ENCODE assay signal across 8 cellular contexts in the genomic region with DNA sequence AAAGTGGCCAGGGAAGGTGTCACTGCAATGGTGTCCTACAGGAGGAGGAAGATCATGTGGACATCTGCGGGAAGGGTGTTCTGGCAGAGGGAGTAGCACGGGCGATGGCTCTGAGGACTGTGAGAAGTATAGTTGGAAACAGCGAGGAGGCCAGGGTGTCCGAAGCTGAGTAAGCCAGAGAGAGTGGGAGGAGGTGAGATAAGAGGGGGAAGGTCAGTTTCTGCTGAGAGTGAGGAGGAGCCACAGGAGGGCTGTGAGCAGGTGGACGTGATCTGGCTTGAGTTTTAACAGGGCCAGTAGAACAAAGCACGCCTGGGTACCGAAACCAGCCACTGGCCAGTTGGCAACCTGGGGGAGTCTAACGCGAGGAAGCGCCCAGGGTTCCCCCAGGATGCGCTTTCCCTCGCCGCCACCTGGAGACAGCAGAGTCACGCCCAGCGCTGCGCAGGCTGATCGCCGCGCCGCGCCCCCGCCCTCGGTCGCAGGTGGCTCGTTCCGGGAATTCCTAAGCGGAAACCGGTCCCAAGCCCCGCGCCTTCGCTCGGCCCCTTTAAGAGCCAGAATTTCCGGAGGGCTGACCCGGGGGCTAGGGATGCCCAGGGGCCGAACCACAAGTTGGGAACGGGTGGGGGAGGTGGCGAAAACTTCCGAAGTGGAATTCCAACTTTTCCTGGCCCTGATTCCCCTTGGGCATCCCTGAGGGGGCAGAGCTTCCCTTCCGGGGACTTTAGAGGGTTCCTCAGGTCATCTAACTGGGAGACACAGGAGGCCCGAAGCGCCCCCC. TPM values are rescaled to one million over a fixed set of nuclear protein-coding genes. Genes with fewer than 3 reads are reported as not detected.
DNase-seq lines count a peak whose midpoint lies in the region; ATAC-seq and TF ChIP-seq lines count a peak whose summit lies in the region.

No MANE protein-coding gene starts in this region.

- CTCF ChIA-PET in CD8-positive, alpha-beta T cell (lab: Charles Lee), result interaction anchor here (0.6 to 1.1 kb wide), 2 partner anchors 26 to 39 kb away, joined by 3 read pairs; no protein-coding TSS in a partner anchor
- CTCF ChIA-PET in IMR-90 (lab: Yijun Ruan, JAX), result no interaction called here

- H3K36me3 Mint-ChIP-seq in CD8-positive, alpha-beta T cell, result peaks cover 40% of the 10 kb centered on the region

- no TSS peak for BruUV-seq in IMR-90 (replicated peaks; lab: Mats Ljungman, UMichigan)

- no peak overlapping the region for H3K4ac ChIP-seq in IMR-90 (ENCODE audit: low read depth, low read length)

- H3K27me3 Mint-ChIP-seq in CD8-positive, alpha-beta T cell (ENCODE audit: low read depth), result no peaks in the 10 kb centered on the region

- no peaks in the 10 kb centered on the region for H3K27me3 ChIP-seq in CD8-positive, alpha-beta T cell (ENCODE audit: insufficient read depth, low read length)
- peaks cover 37% of the 10 kb centered on the region for H3K27me3 ChIP-seq in IMR-90 (ENCODE audit: control insufficient read depth, insufficient read depth, low read length)
- peaks cover 17 to 26% of the 10 kb centered on the region in 2 donors for H3K27me3 ChIP-seq in stomach smooth muscle (ENCODE audit: control insufficient read depth in 1 of 2, insufficient read depth in 2 of 2, low read length in 2 of 2)

- TF ChIP-seq CTCF in CD8-positive, alpha-beta T cell (IDR thresholded peaks at IDR 0.05), result peak; percentile 43
- TF ChIP-seq CTCF in IMR-90 (conservative IDR thresholded peaks at IDR 0.05; ENCODE audit: low read depth, low read length) (no peak), coronary artery (IDR thresholded peaks at IDR 0.05) (no peak)

- no peaks in the 10 kb centered on the region for H3K79me1 ChIP-seq in IMR-90 (ENCODE audit: low read depth in 1 of 2, low read length in 2 of 2)

- no peaks in the 10 kb centered on the region for H3K9me3 ChIP-seq in CD8-positive, alpha-beta T cell (ENCODE audit: low read length)
- no peaks in the 10 kb centered on the region for H3K9me3 ChIP-seq in IMR-90 (ENCODE audit: control insufficient read depth, insufficient read depth, low read length)
- no peaks in the 10 kb centered on the region for H3K9me3 ChIP-seq in stomach smooth muscle (ENCODE audit: control insufficient read depth in 2 of 2, low read length in 2 of 2)

- no peaks in the 10 kb centered on the region for H4K20me1 ChIP-seq in IMR-90 (ENCODE audit: insufficient read depth, low read length)

- H4K8ac ChIP-seq in IMR-90 (ENCODE audit: low read depth in 2 of 2, low read length in 2 of 2), result no peak overlapping the region

- no peak overlapping the region for H3K23ac ChIP-seq in IMR-90 (ENCODE audit: low read depth, low read length)

- H4K91ac ChIP-seq in IMR-90 (ENCODE audit: insufficient read depth, low read depth, low read length), result no peak overlapping the region

- H3K27ac Mint-ChIP-seq in CD8-positive, alpha-beta T cell, result peak overlapping the region; percentile 98

- no peak overlapping the region for H2BK15ac ChIP-seq in IMR-90 (ENCODE audit: low read depth, low read length)

- in situ Hi-C loops in IMR-90 (cut with MboI; ENCODE audit: low sequenced_read_pairs), result no loop called here

- H3K4me2 ChIP-seq in IMR-90 (ENCODE audit: low read depth, low read length), result no peak overlapping the region

- 0% methylated on average over 10 of the region's 42 CpGs; no CpG with 5 or more reads in 1 of the 2 experiments for WGBS in IMR-90 (ENCODE audit: extremely low coverage in 2 of 2, insufficient read length in 1 of 2), 2 experiments

- no peak overlapping the region for H4K5ac ChIP-seq in IMR-90 (ENCODE audit: low read depth, low read length)

- POLR2A ChIA-PET in CD8-positive, alpha-beta T cell (lab: Charles Lee), result interaction anchor here (0.6 to 1.0 kb wide), 3 partner anchors 34 to 237 kb away, joined by 3 to 4 read pairs (median 3); no protein-coding TSS in a partner anchor
- POLR2A ChIA-PET in IMR-90 (lab: Charles Lee; ENCODE audit: unreplicated experiment), result no interaction called here

- intact Hi-C loops in CD8-positive, alpha-beta T cell (cut with DNase I, micrococcal nuclease), result loop anchor here (1.0 to 10.0 kb wide), 11 partner anchors 7 to 248 kb away; a partner anchor contains a TSS
- intact Hi-C loops in IMR-90 (cut with micrococcal nuclease), result no loop called here

- H2AFZ ChIP-seq in IMR-90 (replicated peaks; ENCODE audit: low read length, poor library complexity), result peak overlapping the region; percentile 32

- no peak overlapping the region for H3K56ac ChIP-seq in IMR-90 (ENCODE audit: extremely low read depth, insufficient read depth, low read length)

- no peak overlapping the region for H2AK9ac ChIP-seq in IMR-90 (replicated peaks; ENCODE audit: low read depth, low read length, poor library complexity)

- no peak for TF ChIP-seq POLR2A in IMR-90 (IDR thresholded peaks at IDR 0.05; ENCODE audit: low read depth, low read length)

- no peak for TF ChIP-seq RAD21 in IMR-90 (IDR thresholded peaks at IDR 0.05; ENCODE audit: low read length)

- no peaks in the 10 kb centered on the region for H3K9me3 Mint-ChIP-seq in CD8-positive, alpha-beta T cell

- H2BK5ac ChIP-seq in IMR-90 (ENCODE audit: low read depth, low read length, poor library complexity, severe bottlenecking), result no peak overlapping the region

- no peak overlapping the region for H3K18ac ChIP-seq in IMR-90 (ENCODE audit: low read depth, low read length)

- peaks cover 9% of the 10 kb centered on the region for H3K36me3 ChIP-seq in CD8-positive, alpha-beta T cell (ENCODE audit: insufficient read depth, low read length)
- H3K36me3 ChIP-seq in IMR-90 (ENCODE audit: control insufficient read depth, insufficient read depth, low read length), result no peaks in the 10 kb centered on the region
- no peaks in the 10 kb centered on the region for H3K36me3 ChIP-seq in stomach smooth muscle (ENCODE audit: control insufficient read depth in 2 of 2, insufficient read depth in 2 of 2, low read length in 2 of 2)

- no peak overlapping the region for H3K9ac ChIP-seq in IMR-90 (ENCODE audit: low read depth, low read length)
- no peak overlapping the region for H3K9ac ChIP-seq in stomach smooth muscle (ENCODE audit: low read length in 2 of 2)

- H2BK20ac ChIP-seq in IMR-90 (ENCODE audit: low read depth, low read length), result no peak overlapping the region

- H3K9me1 ChIP-seq in IMR-90 (ENCODE audit: insufficient read depth, low read length), result no peaks in the 10 kb centered on the region

- H3K4me3 Mint-ChIP-seq in CD8-positive, alpha-beta T cell, result peak overlapping the region; percentile 97

- H2AK5ac ChIP-seq in IMR-90 (ENCODE audit: low read depth, low read length), result no peak overlapping the region

- H3K4me1 Mint-ChIP-seq in CD8-positive, alpha-beta T cell (ENCODE audit: low read depth), result peaks cover 39% of the 10 kb centered on the region

- H3K14ac ChIP-seq in IMR-90 (replicated peaks; ENCODE audit: low read depth, low read length), result no peak overlapping the region

- peaks cover 19% of the 10 kb centered on the region for H3K4me1 ChIP-seq in CD8-positive, alpha-beta T cell (ENCODE audit: insufficient read depth, low read length)
- H3K4me1 ChIP-seq in IMR-90 (ENCODE audit: control insufficient read depth, insufficient read depth, low read length), result no peaks in the 10 kb centered on the region
- peaks cover 7% of the 10 kb centered on the region for H3K4me1 ChIP-seq in stomach smooth muscle (ENCODE audit: control insufficient read depth, insufficient read depth, low read length)

- ATAC-seq in CD8-positive, alpha-beta T cell, result peak; percentile 33
- peak; percentile 37 for ATAC-seq in GM19452 (IDR thresholded peaks at IDR 0.05; ENCODE audit: unreplicated experiment)
- ATAC-seq in IMR-90 (ENCODE audit: low read depth), result no peak

- H2BK120ac ChIP-seq in IMR-90 (ENCODE audit: low read depth, low read length), result no peak overlapping the region

- DNase-seq in CD8-positive, alpha-beta T cell, result peak in 6 of 7 experiments; percentile 41 to 76 (median 61)
- DNase-seq in IMR-90, result no peak
- DNase-seq in T-helper 9 cell, result peak; percentile 40
- DNase-seq in coronary artery (ENCODE audit: low spot score), result no peak
- peak; percentile 91 for DNase-seq in mesenteric fat pad (ENCODE audit: low spot score)
- no peak for DNase-seq in inferior parietal cortex (ENCODE audit: extremely low spot score)

- peak overlapping the region; percentile 84 for H3K27ac ChIP-seq in CD8-positive, alpha-beta T cell (ENCODE audit: low read depth, low read length)
- H3K27ac ChIP-seq in IMR-90 (ENCODE audit: insufficient read depth, low read length) (no peak overlapping the region), coronary artery (peak overlapping the region in 1 of 2 donors; percentile 70), stomach smooth muscle (ENCODE audit: low read length) (no peak overlapping the region)

- peak overlapping the region; percentile 96 for H3K4me3 ChIP-seq in CD8-positive, alpha-beta T cell (ENCODE audit: low read depth, low read length)
- H3K4me3 ChIP-seq in IMR-90 (ENCODE audit: insufficient read depth, low read depth, low read length), result no peak overlapping the region
- H3K4me3 ChIP-seq in coronary artery, result peak overlapping the region; percentile 74
- peak overlapping the region; percentile 22 to 62 for H3K4me3 ChIP-seq in stomach smooth muscle (ENCODE audit: low read length in 2 of 2)

- dilution Hi-C loops in IMR-90 (cut with HindIII; ENCODE audit: low sequenced_read_pairs, unreplicated experiment), result no loop called here

RNA-seq across cellular contexts. Expression of a gene that starts 1.1 kb away (rescaled TPM):
- 10 to 100 TPM; 97.9 to 99.5 TPM for total RNA-seq in CD8-positive, alpha-beta T cell
- total RNA-seq in IMR-90 (2012; rRNA removed), result 0.18 and 0.28 TPM in 2 replicates
- 0.44 and 0.98 TPM in 2 replicates for polyA plus RNA-seq in IMR-90 (2012; rRNA removed)
- polyA plus RNA-seq in IMR-90 (2012; cell fraction: cytosol; rRNA removed), result 0.94 and 1.4 TPM in 2 replicates
- polyA plus RNA-seq in IMR-90 (2012; cell fraction: nucleus; rRNA removed; ENCODE audit: low replicate concordance), result 0.23 and 0.51 TPM in 2 replicates
- total RNA-seq in mesenteric fat pad, result 8.1 TPM

RNA-seq across cellular contexts. Expression of a gene that starts 19.2 kb away (rescaled TPM):
- not detected for total RNA-seq in CD8-positive, alpha-beta T cell
- not detected in 2 replicates for total RNA-seq in IMR-90 (2012; rRNA removed)
- polyA plus RNA-seq in IMR-90 (2012; rRNA removed), result not detected in 2 replicates
- polyA plus RNA-seq in IMR-90 (2012; cell fraction: cytosol; rRNA removed), result not detected in 2 replicates
- not detected in 2 replicates for polyA plus RNA-seq in IMR-90 (2012; cell fraction: nucleus; rRNA removed; ENCODE audit: low replicate concordance)
- total RNA-seq in mesenteric fat pad, result not detected

RNA-seq across cellular contexts. Expression of a gene that starts 21.0 kb away (rescaled TPM):
- total RNA-seq in CD8-positive, alpha-beta T cell, result 100 to 1,000 TPM; 252 to 268 TPM
- 21.3 and 27.5 TPM in 2 replicates for total RNA-seq in IMR-90 (2012; rRNA removed)
- 65.6 and 82.5 TPM in 2 replicates for polyA plus RNA-seq in IMR-90 (2012; rRNA removed)
- 65.8 and 106 TPM in 2 replicates for polyA plus RNA-seq in IMR-90 (2012; cell fraction: cytosol; rRNA removed)
- polyA plus RNA-seq in IMR-90 (2012; cell fraction: nucleus; rRNA removed; ENCODE audit: low replicate concordance), result 185 and 211 TPM in 2 replicates
- 110 TPM for total RNA-seq in mesenteric fat pad

RNA-seq across cellular contexts. Expression of a gene that starts 34.6 kb away (rescaled TPM):
- total RNA-seq in CD8-positive, alpha-beta T cell, result under 1 TPM; 0.72 to 0.87 TPM
- total RNA-seq in IMR-90 (2012; rRNA removed), result under 0.01 TPM in 2 replicates
- not detected in 2 replicates for polyA plus RNA-seq in IMR-90 (2012; rRNA removed)
- not detected in 2 replicates for polyA plus RNA-seq in IMR-90 (2012; cell fraction: cytosol; rRNA removed)
- 0.03 and 0.25 TPM in 2 replicates for polyA plus RNA-seq in IMR-90 (2012; cell fraction: nucleus; rRNA removed; ENCODE audit: low replicate concordance)
- total RNA-seq in mesenteric fat pad, result not detected

RNA-seq across cellular contexts. Expression of a gene that starts 44.2 kb away (rescaled TPM):
- total RNA-seq in CD8-positive, alpha-beta T cell, result not detected
- total RNA-seq in IMR-90 (2012; rRNA removed) (not detected in 2 replicates), mesenteric fat pad (not detected)
- polyA plus RNA-seq in IMR-90 (2012; rRNA removed), result not detected in 2 replicates
- not detected in 2 replicates for polyA plus RNA-seq in IMR-90 (2012; cell fraction: cytosol; rRNA removed)
- polyA plus RNA-seq in IMR-90 (2012; cell fraction: nucleus; rRNA removed; ENCODE audit: low replicate concordance), result not detected in 2 replicates

Comparison
In these comparisons a context has a peak if more than half of its experiments do, and no peak if none do; other contexts are left out.
1. DNase-seq: peak in CD8-positive, alpha-beta T cell (6 of 7), T-helper 9 cell (single experiment) and mesenteric fat pad (single experiment); none in IMR-90 (single experiment), coronary artery (single experiment) and inferior parietal cortex (single experiment).
2. RNA of a gene that starts 1.1 kb away (total RNA-seq): 97.9 to 99.5 TPM in CD8-positive, alpha-beta T cell; 8.1 TPM in mesenteric fat pad (single experiment) and 0.18 to 0.28 TPM in IMR-90; every median in the first group is over 10 times any median in the second.